ENCODE assay signal across 22 cellular contexts in the genomic region with DNA sequence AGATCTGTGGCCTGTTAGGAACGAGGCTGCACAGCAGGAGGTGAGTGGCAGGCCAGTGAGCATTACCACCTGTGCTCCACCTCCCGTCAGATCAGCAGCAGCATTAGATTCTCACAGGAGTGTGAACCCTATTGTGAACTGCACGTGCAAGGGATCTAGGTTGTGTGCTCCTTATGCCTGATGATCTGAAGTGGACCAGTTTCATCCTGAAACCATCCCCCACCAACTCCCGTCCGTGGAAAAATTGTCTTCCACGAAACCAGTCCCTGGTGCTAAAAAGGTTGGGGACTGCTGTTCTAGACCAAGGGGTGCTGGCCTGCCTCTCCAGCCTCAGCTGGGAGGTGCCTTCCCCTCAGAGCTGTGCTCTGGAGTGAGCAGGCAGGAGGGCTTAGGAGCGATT.
"Had no signal": no experiment of that assay in that cellular context is flagged by ENCODE, and none has a peak within 500 bp of the region (broad histone marks: within the 10 kb centered on the region; RNA-seq: fewer than 3 reads in every experiment).

No MANE protein-coding gene starts in this region.

- H3K9me3 ChIP-seq: left ventricle myocardium inferior, lower lobe of right lung, pancreas, sigmoid colon, stomach, thyroid gland had no signal

- H3K27me3 ChIP-seq: pancreas, sigmoid colon, stomach, thyroid gland had no signal

- H3K4me1 ChIP-seq: left ventricle myocardium inferior, lower lobe of right lung, pancreas, sigmoid colon, stomach, thyroid gland had no signal

- H3K27ac Mint-ChIP-seq: effector memory CD8-positive, alpha-beta T cell; immature natural killer cell; stimulated activated effector memory CD8-positive, alpha-beta T cell treated with anti-CD3 and anti-CD28 coated beads, Interleukin-12 subunit alpha, Interleukin-12 subunit beta, amount 100 ng/mL, for 72 hours had no signal

- H3K9me3 Mint-ChIP-seq: effector memory CD8-positive, alpha-beta T cell; immature natural killer cell; stimulated activated effector memory CD8-positive, alpha-beta T cell treated with anti-CD3 and anti-CD28 coated beads, Interleukin-12 subunit alpha, Interleukin-12 subunit beta, amount 100 ng/mL, for 72 hours had no signal

- H3K4me3 ChIP-seq: coronary artery, left ventricle myocardium inferior, lower lobe of right lung, pancreas, sigmoid colon, stomach, thyroid gland had no signal

- H3K36me3 ChIP-seq: left ventricle myocardium inferior, lower lobe of right lung, pancreas, sigmoid colon, stomach, thyroid gland had no signal

- DNase-seq: dermis blood vessel endothelial cell; effector memory CD8-positive, alpha-beta T cell; hypothalamus; immature natural killer cell; islet precursor cell; kidney glomerular epithelial cell; left colon; left ventricle myocardium inferior; lower lobe of right lung; naive thymus-derived CD8-positive, alpha-beta T cell; nephron progenitor cell; occipital lobe; pancreas; sigmoid colon; stimulated activated CD4-positive, alpha-beta T cell treated with anti-CD3 and anti-CD28 coated beads, Interleukin-2, amount 100 ng/mL, for 24 hours; stimulated activated CD4-positive, alpha-beta T cell treated with anti-CD3 and anti-CD28 coated beads, Interleukin-4, amount 100 ng/mL, for 24 hours; stimulated activated naive CD4-positive, alpha-beta T cell treated with Interleukin-2 at 50 U/mL for 16 hours; stomach; thyroid gland; trophoblast cell had no signal

- H3K36me3 Mint-ChIP-seq: stimulated activated effector memory CD8-positive, alpha-beta T cell treated with anti-CD3 and anti-CD28 coated beads, Interleukin-12 subunit alpha, Interleukin-12 subunit beta, amount 100 ng/mL, for 72 hours had no signal

- H3K27ac ChIP-seq: coronary artery, left ventricle myocardium inferior, lower lobe of right lung, pancreas, sigmoid colon, stomach, thyroid gland had no signal

- H3K4me3 Mint-ChIP-seq: effector memory CD8-positive, alpha-beta T cell; immature natural killer cell; naive thymus-derived CD8-positive, alpha-beta T cell; nephron progenitor cell; stimulated activated effector memory CD8-positive, alpha-beta T cell treated with anti-CD3 and anti-CD28 coated beads, Interleukin-12 subunit alpha, Interleukin-12 subunit beta, amount 100 ng/mL, for 72 hours had no signal

- ATAC-seq: effector memory CD8-positive, alpha-beta T cell; left colon; lower lobe of right lung; naive thymus-derived CD8-positive, alpha-beta T cell; pancreas; stimulated activated effector memory CD8-positive, alpha-beta T cell treated with anti-CD3 and anti-CD28 coated beads, Interleukin-12 subunit alpha, Interleukin-12 subunit beta, amount 100 ng/mL, for 72 hours had no signal
